ENCODE assay signal across 8 cellular contexts in genomic region chr5:1601565-1601964, GRCh38.
DNase-seq lines count a peak whose midpoint lies in the region; ATAC-seq and TF ChIP-seq lines count a peak whose summit lies in the region.
"Not testable (repeated sequence)": the region's sequence is repeated elsewhere in the genome, so short reads cannot be mapped to it uniquely, and the experiment has no call there.

No MANE protein-coding gene starts in this region.

- H2AFZ ChIP-seq in DND-41 (ENCODE audit: low read depth, low read length): not testable (repeated sequence)

- not testable (repeated sequence) for H3K4me1 ChIP-seq in DND-41 (ENCODE audit: insufficient read depth, low read length); SJCRH30; upper lobe of right lung

- H3K9ac ChIP-seq in DND-41 (ENCODE audit: low read depth, low read length): not testable (repeated sequence)

- not testable (repeated sequence) for H3K4me3 ChIP-seq in DND-41 (ENCODE audit: low read depth in 1 of 2, low read length in 2 of 2); SJCRH30; upper lobe of right lung

- H3K27me3 ChIP-seq in DND-41 (ENCODE audit: insufficient read depth, low read length, poor library complexity); SJCRH30; upper lobe of right lung: not testable (repeated sequence)

- H3K4me2 ChIP-seq in DND-41 (ENCODE audit: insufficient read depth, low read length): not testable (repeated sequence)

- H3K27ac ChIP-seq in DND-41 (ENCODE audit: low read length); SJCRH30; upper lobe of right lung: not testable (repeated sequence)

- H3K36me3 ChIP-seq in DND-41 (ENCODE audit: insufficient read depth, low read length); SJCRH30; upper lobe of right lung: not testable (repeated sequence)

- DNase-seq in DND-41 (peak; percentile 22), HuH-7 (ENCODE audit: low spot score) (peak; percentile 48), NCI-H187 (lab: John Stamatoyannopoulos, UW) (peak; percentile 79 to 86), NCI-H526 treated with DMSO at 0.1 percent for 48 hours (lab: John Stamatoyannopoulos, UW) (peak; percentile 0), SJCRH30 (peak; percentile 38 to 55), ecto neural progenitor cell (ENCODE audit: low spot score) (peak; percentile 53), left kidney (ENCODE audit: low read depth, low spot score) (peak; percentile 31), upper lobe of right lung (peak; percentile 74)

- H4K20me1 ChIP-seq in DND-41 (ENCODE audit: insufficient read depth, low read length): not testable (repeated sequence)

- not testable (repeated sequence) for H3K9me3 ChIP-seq in DND-41 (ENCODE audit: insufficient read depth, low read length, severe bottlenecking); SJCRH30 (replicated peaks); upper lobe of right lung

- intact Hi-C loops in upper lobe of right lung (cut with DNase I): not testable (repeated sequence)

- ATAC-seq in DND-41 (ENCODE audit: insufficient read depth, low read depth) (peak; percentile 24; the same call in 1 of the 3 replicates), upper lobe of right lung (peak; percentile 89)

- TF ChIP-seq CTCF in DND-41 (IDR thresholded peaks at IDR 0.05; ENCODE audit: borderline replicate concordance, extremely low read depth, low read length, poor library complexity, severe bottlenecking): not testable (repeated sequence)
- TF ChIP-seq CTCF in upper lobe of right lung (IDR thresholded peaks at IDR 0.05): peak; percentile 16

- not testable (repeated sequence) for H3K79me2 ChIP-seq in DND-41 (ENCODE audit: insufficient read depth, low read length)

Comparison
In these comparisons a context has a peak if more than half of its experiments do, and no peak if none do; other contexts are left out.
1. DNase-seq: peak in every context shown above with its lines; median percentile 82 in NCI-H187; 74 in upper lobe of right lung; 53 in ecto neural progenitor cell; 48 in HuH-7; 46 in SJCRH30; 31 in left kidney; 22 in DND-41; 0 in NCI-H526 treated with DMSO at 0.1 percent for 48 hours.